ENCODE assay signal across 1 cellular context in genomic region chr1:155241069-155241679, GRCh38.
TF ChIP-seq lines count a peak whose summit lies in the region.

No MANE protein-coding gene starts in this region.

TF ChIP-seq in WTC11, 78 proteins besides CTCF, POLR2A, EP300 and RAD21 (continued from another document):
- TF ChIP-seq USF1 (CRISPR knock-in tag; IDR thresholded peaks at IDR 0.05) (peak; percentile 99), FOXK1 (CRISPR knock-in tag; IDR thresholded peaks at IDR 0.05) (0 out of 2 replicates have a peak, but pooled peaks have one; percentile 21), GABPB1 (CRISPR knock-in tag; IDR thresholded peaks at IDR 0.05) (peak; percentile 36; the same call in 1 of the 2 replicates)
TF ChIP-seq in WTC11: peak in this region for 4.
